Comparison of ENCODE assay signal across 1 cellular context in genomic region chr18:35592298-35592697, GRCh38.
TF ChIP-seq lines count a peak whose summit lies in the region.

No MANE protein-coding gene starts in this region.

TF ChIP-seq in H1, 55 proteins besides CTCF, POLR2A, EP300 and RAD21 (continued from another document):
- TF ChIP-seq, protein P1, sequence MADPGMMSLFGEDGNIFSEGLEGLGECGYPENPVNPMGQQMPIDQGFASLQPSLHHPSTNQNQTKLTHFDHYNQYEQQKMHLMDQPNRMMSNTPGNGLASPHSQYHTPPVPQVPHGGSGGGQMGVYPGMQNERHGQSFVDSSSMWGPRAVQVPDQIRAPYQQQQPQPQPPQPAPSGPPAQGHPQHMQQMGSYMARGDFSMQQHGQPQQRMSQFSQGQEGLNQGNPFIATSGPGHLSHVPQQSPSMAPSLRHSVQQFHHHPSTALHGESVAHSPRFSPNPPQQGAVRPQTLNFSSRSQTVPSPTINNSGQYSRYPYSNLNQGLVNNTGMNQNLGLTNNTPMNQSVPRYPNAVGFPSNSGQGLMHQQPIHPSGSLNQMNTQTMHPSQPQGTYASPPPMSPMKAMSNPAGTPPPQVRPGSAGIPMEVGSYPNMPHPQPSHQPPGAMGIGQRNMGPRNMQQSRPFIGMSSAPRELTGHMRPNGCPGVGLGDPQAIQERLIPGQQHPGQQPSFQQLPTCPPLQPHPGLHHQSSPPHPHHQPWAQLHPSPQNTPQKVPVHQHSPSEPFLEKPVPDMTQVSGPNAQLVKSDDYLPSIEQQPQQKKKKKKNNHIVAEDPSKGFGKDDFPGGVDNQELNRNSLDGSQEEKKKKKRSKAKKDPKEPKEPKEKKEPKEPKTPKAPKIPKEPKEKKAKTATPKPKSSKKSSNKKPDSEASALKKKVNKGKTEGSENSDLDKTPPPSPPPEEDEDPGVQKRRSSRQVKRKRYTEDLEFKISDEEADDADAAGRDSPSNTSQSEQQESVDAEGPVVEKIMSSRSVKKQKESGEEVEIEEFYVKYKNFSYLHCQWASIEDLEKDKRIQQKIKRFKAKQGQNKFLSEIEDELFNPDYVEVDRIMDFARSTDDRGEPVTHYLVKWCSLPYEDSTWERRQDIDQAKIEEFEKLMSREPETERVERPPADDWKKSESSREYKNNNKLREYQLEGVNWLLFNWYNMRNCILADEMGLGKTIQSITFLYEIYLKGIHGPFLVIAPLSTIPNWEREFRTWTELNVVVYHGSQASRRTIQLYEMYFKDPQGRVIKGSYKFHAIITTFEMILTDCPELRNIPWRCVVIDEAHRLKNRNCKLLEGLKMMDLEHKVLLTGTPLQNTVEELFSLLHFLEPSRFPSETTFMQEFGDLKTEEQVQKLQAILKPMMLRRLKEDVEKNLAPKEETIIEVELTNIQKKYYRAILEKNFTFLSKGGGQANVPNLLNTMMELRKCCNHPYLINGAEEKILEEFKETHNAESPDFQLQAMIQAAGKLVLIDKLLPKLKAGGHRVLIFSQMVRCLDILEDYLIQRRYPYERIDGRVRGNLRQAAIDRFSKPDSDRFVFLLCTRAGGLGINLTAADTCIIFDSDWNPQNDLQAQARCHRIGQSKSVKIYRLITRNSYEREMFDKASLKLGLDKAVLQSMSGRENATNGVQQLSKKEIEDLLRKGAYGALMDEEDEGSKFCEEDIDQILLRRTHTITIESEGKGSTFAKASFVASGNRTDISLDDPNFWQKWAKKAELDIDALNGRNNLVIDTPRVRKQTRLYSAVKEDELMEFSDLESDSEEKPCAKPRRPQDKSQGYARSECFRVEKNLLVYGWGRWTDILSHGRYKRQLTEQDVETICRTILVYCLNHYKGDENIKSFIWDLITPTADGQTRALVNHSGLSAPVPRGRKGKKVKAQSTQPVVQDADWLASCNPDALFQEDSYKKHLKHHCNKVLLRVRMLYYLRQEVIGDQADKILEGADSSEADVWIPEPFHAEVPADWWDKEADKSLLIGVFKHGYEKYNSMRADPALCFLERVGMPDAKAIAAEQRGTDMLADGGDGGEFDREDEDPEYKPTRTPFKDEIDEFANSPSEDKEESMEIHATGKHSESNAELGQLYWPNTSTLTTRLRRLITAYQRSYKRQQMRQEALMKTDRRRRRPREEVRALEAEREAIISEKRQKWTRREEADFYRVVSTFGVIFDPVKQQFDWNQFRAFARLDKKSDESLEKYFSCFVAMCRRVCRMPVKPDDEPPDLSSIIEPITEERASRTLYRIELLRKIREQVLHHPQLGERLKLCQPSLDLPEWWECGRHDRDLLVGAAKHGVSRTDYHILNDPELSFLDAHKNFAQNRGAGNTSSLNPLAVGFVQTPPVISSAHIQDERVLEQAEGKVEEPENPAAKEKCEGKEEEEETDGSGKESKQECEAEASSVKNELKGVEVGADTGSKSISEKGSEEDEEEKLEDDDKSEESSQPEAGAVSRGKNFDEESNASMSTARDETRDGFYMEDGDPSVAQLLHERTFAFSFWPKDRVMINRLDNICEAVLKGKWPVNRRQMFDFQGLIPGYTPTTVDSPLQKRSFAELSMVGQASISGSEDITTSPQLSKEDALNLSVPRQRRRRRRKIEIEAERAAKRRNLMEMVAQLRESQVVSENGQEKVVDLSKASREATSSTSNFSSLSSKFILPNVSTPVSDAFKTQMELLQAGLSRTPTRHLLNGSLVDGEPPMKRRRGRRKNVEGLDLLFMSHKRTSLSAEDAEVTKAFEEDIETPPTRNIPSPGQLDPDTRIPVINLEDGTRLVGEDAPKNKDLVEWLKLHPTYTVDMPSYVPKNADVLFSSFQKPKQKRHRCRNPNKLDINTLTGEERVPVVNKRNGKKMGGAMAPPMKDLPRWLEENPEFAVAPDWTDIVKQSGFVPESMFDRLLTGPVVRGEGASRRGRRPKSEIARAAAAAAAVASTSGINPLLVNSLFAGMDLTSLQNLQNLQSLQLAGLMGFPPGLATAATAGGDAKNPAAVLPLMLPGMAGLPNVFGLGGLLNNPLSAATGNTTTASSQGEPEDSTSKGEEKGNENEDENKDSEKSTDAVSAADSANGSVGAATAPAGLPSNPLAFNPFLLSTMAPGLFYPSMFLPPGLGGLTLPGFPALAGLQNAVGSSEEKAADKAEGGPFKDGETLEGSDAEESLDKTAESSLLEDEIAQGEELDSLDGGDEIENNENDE (IDR thresholded peaks at IDR 0.05; ENCODE audit: insufficient replicate concordance, low read length) = no peak
- no peak for TF ChIP-seq HDAC2 (IDR thresholded peaks at IDR 0.05; ENCODE audit: borderline replicate concordance in 1 of 2, low read depth in 2 of 2, low read length in 2 of 2)
